Comparison of ENCODE assay signal across 23 cellular contexts in the genomic region with DNA sequence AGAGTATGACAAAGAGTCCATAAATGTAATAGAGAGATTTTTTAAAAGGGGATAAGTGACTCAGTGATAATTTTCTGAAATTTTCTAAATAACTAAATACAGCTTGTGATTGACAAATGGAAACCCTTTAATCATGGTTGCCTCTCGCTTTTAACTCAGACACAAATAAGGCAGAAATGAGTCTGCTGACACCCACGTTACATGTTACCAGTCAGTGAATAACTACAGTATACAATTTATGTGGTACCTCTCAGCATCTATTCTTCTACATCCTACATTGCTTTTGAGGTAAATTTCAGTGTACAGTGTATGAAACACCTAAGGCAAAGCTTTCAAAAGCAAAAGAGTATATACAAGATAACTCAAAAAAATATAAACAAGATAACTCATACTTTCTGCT.
"Had no signal": no experiment of that assay in that cellular context is flagged by ENCODE, and none has a peak within 500 bp of the region (broad histone marks: within the 10 kb centered on the region; RNA-seq: fewer than 3 reads in every experiment).

No MANE protein-coding gene starts in this region.

- H3K4me3 ChIP-seq: coronary artery, esophagus muscularis mucosa, gastroesophageal sphincter, heart right ventricle, left lung, lower lobe of right lung, mucosa of descending colon had no signal

- H3K36me3 Mint-ChIP-seq: naive B cell had no signal

- H3K27ac ChIP-seq: coronary artery, dorsolateral prefrontal cortex, epithelial cell of prostate, esophagus muscularis mucosa, foreskin keratinocyte, gastroesophageal sphincter, heart right ventricle, left lung, lower lobe of right lung had no signal

- H3K9me3 ChIP-seq: esophagus muscularis mucosa, gastroesophageal sphincter, heart right ventricle, left lung, lower lobe of right lung, mucosa of descending colon had no signal

- H3K27me3 Mint-ChIP-seq: effector memory CD8-positive, alpha-beta T cell; naive B cell had no signal

- H3K27ac Mint-ChIP-seq: endodermal cell, mesothelial cell of epicardium had no signal

- H3K9me3 Mint-ChIP-seq: effector memory CD8-positive, alpha-beta T cell; endodermal cell; mesothelial cell of epicardium; naive B cell; naive thymus-derived CD8-positive, alpha-beta T cell had no signal

- DNase-seq: dermis blood vessel endothelial cell; dorsolateral prefrontal cortex; effector CD8-positive, alpha-beta T cell; effector memory CD8-positive, alpha-beta T cell; endodermal cell; foreskin keratinocyte; glutamatergic neuron; head of caudate nucleus; heart right ventricle; hippocampal formation; left cardiac atrium; left ventricle myocardium superior; lower lobe of right lung; mesenchymal stem cell; mucosa of descending colon; naive B cell; naive thymus-derived CD8-positive, alpha-beta T cell had no signal

- ATAC-seq: effector memory CD8-positive, alpha-beta T cell; foreskin keratinocyte; gastroesophageal sphincter; heart right ventricle; left cardiac atrium; left lung; left ventricle myocardium superior; lower lobe of right lung; mucosa of descending colon; naive thymus-derived CD8-positive, alpha-beta T cell had no signal

- H3K4me3 Mint-ChIP-seq: effector memory CD8-positive, alpha-beta T cell; endodermal cell; mesothelial cell of epicardium; naive thymus-derived CD8-positive, alpha-beta T cell had no signal

- H3K27me3 ChIP-seq: dorsolateral prefrontal cortex, esophagus muscularis mucosa, foreskin keratinocyte, gastroesophageal sphincter, heart right ventricle, left lung had no signal
